ENCODE assay signal across 17 cellular contexts in the genomic region with DNA sequence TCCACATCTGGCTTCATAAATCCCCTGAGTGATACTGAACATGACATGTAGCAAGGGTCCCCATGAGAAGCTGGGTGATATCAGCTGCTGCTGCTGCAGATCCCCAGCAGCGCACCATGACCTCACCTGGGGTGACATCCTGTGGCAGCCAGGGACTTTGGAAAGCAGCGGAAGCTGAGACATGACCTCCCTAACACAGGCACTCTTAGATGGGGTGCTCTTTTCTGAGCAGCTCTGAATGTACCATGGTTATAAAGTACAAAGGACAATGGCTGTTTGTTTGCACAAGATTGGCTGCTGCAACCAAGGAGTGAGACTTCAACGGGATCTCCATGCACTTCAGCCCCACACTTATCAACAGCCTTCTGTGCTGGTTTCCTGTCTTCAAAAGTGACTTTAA.
DNase-seq lines count a peak whose midpoint lies in the region; ATAC-seq, FAIRE-seq and TF ChIP-seq lines count a peak whose summit lies in the region.
"Had no signal": no experiment of that assay in that cellular context is flagged by ENCODE, and none has a peak within 500 bp of the region (broad histone marks: within the 10 kb centered on the region; RNA-seq: fewer than 3 reads in every experiment).

No MANE protein-coding gene starts in this region.

- TF ChIP-seq CTCF in HepG2 (CRISPR knock-in tag; IDR thresholded peaks at IDR 0.05) (peak; percentile 73), transverse colon (IDR thresholded peaks at IDR 0.05) (no peak)

- peak overlapping the region; percentile 64 for H3K27ac ChIP-seq in HepG2 (ENCODE audit: extremely low read length, insufficient read depth, low read length)
- no peak overlapping the region for H3K27ac ChIP-seq in transverse colon
- H3K27ac ChIP-seq: A549 had no signal

- H3K27ac Mint-ChIP-seq in activated CD4-positive, alpha-beta T cell treated with anti-CD3 and anti-CD28 coated beads, Interleukin-2, amount 10 ng/mL, durations not matched to agents 7 days and 5 days = no peak overlapping the region
- H3K27ac Mint-ChIP-seq in activated naive CD8-positive, alpha-beta T cell treated with anti-CD3 and anti-CD28 coated beads, Interleukin-2, amount 10 ng/mL, durations not matched to agents 7 days and 5 days = peak overlapping the region; percentile 11
- H3K27ac Mint-ChIP-seq in stimulated activated naive B cell treated with anti-CD40 and anti-IgM and Interleukin-4, amounts not matched to agents 10 μg/mL and 1 μg/mL and 100 μg/mL, for 72 hours = no peak overlapping the region

- BruUV-seq in HepG2 (replicated peaks; lab: Mats Ljungman, UMichigan) = no TSS peak

- H3K9me3 Mint-ChIP-seq in activated CD4-positive, alpha-beta T cell treated with anti-CD3 and anti-CD28 coated beads, Interleukin-2, amount 10 ng/mL, durations not matched to agents 7 days and 5 days = no peaks in the 10 kb centered on the region
- H3K9me3 Mint-ChIP-seq in activated naive CD8-positive, alpha-beta T cell treated with anti-CD3 and anti-CD28 coated beads, Interleukin-2, amount 10 ng/mL, durations not matched to agents 7 days and 5 days = no peaks in the 10 kb centered on the region
- H3K9me3 Mint-ChIP-seq in stimulated activated naive B cell treated with anti-CD40 and anti-IgM and Interleukin-4, amounts not matched to agents 10 μg/mL and 1 μg/mL and 100 μg/mL, for 72 hours = peaks cover 0 to 1% of the 10 kb centered on the region in 2 donors

- no peak overlapping the region for H3K4me3 Mint-ChIP-seq in activated CD4-positive, alpha-beta T cell treated with anti-CD3 and anti-CD28 coated beads, Interleukin-2, amount 10 ng/mL, durations not matched to agents 7 days and 5 days
- H3K4me3 Mint-ChIP-seq in activated naive CD8-positive, alpha-beta T cell treated with anti-CD3 and anti-CD28 coated beads, Interleukin-2, amount 10 ng/mL, durations not matched to agents 7 days and 5 days = no peak overlapping the region
- no peak overlapping the region for H3K4me3 Mint-ChIP-seq in stimulated activated naive B cell treated with anti-CD40 and anti-IgM and Interleukin-4, amounts not matched to agents 10 μg/mL and 1 μg/mL and 100 μg/mL, for 72 hours
- H3K4me3 Mint-ChIP-seq: CD8-positive, alpha-beta memory T cell had no signal

- no peaks in the 10 kb centered on the region for H3K79me2 ChIP-seq in HepG2 (ENCODE audit: insufficient read depth, low read length)

- intact Hi-C loops in HepG2 (cut with micrococcal nuclease; ENCODE audit: unreplicated experiment) (loop anchor here (1.0 kb wide), 2 partner anchors 82 to 89 kb away; no protein-coding TSS in a partner anchor), transverse colon (cut with DNase I; ENCODE audit: low total_unique reads) (no loop called here)

- in situ Hi-C loops in HepG2 (cut with HindIII; ENCODE audit: extremely low pct_ligation_motif_present, low pct_unique_long_range_greater_than_20kb) = no loop called here
- in situ Hi-C loops in transverse colon (cut with MboI; ENCODE audit: low pct_ligation_motif_present in 1 of 4, low pct_unique_long_range_greater_than_20kb in 1 of 4, low sequenced_read_pairs in 3 of 4) = no loop called here

- WGBS in HepG2 (ENCODE audit: low lambda C conversion rate) = 0% methylated on average over 1 of the region's 3 CpGs
- WGBS in transverse colon (ENCODE audit: low coverage in 1 of 2), 2 donors = 58% methylated on average over 3 of the region's 3 CpGs; no CpG with 5 or more reads in 1 of the 2 donors

- FAIRE-seq in HepG2 (lab: Jason Lieb, UNC) = peak; percentile 93
- FAIRE-seq: A549, GM12878 had no signal

- no peaks in the 10 kb centered on the region for H3K27me3 Mint-ChIP-seq in activated CD4-positive, alpha-beta T cell treated with anti-CD3 and anti-CD28 coated beads, Interleukin-2, amount 10 ng/mL, durations not matched to agents 7 days and 5 days
- no peaks in the 10 kb centered on the region for H3K27me3 Mint-ChIP-seq in activated naive CD8-positive, alpha-beta T cell treated with anti-CD3 and anti-CD28 coated beads, Interleukin-2, amount 10 ng/mL, durations not matched to agents 7 days and 5 days
- H3K27me3 Mint-ChIP-seq in stimulated activated naive B cell treated with anti-CD40 and anti-IgM and Interleukin-4, amounts not matched to agents 10 μg/mL and 1 μg/mL and 100 μg/mL, for 72 hours = no peaks in the 10 kb centered on the region
- H3K27me3 Mint-ChIP-seq: CD8-positive, alpha-beta memory T cell had no signal

- no peak overlapping the region for H3K4me3 ChIP-seq in HepG2 (replicated peaks in 1 of 3; ENCODE audit: insufficient read depth in 1 of 3, low read depth in 2 of 3, low read length in 3 of 3)
- no peak overlapping the region for H3K4me3 ChIP-seq in transverse colon
- H3K4me3 ChIP-seq: A549, GM12878 had no signal

- no peak overlapping the region for H2AFZ ChIP-seq in HepG2 (ENCODE audit: low read length)

- H3K9ac ChIP-seq in HepG2 (ENCODE audit: insufficient read depth, low read depth, low read length) = no peak overlapping the region

- no peaks in the 10 kb centered on the region for H4K20me1 ChIP-seq in HepG2 (ENCODE audit: insufficient read depth, low read length)

- H3K27me3 ChIP-seq in HepG2 (ENCODE audit: control insufficient read depth in 1 of 2, insufficient read depth in 2 of 2, low read length in 2 of 2) (no peaks in the 10 kb centered on the region), transverse colon (no peaks in the 10 kb centered on the region)

- H3K4me1 ChIP-seq in HepG2 (ENCODE audit: insufficient read depth, low read length) (peaks cover 52% of the 10 kb centered on the region), transverse colon (peaks cover 0 to 15% (median 0%) of the 10 kb centered on the region in 4 donors)
- H3K4me1 ChIP-seq: A549 had no signal

- peak overlapping the region; percentile 46 for H3K4me2 ChIP-seq in HepG2 (ENCODE audit: low read depth, low read length)
- H3K4me2 ChIP-seq: A549 had no signal

- DNase-seq in activated CD4-positive, alpha-beta T cell treated with anti-CD3 and anti-CD28 coated beads, Interleukin-2, amount 10 ng/mL, durations not matched to agents 7 days and 5 days = peak; percentile 10
- no peak for DNase-seq in activated CD4-positive, alpha-beta T cell treated with anti-CD3 and anti-CD28 coated beads for 1 hour
- DNase-seq in activated naive CD8-positive, alpha-beta T cell treated with anti-CD3 and anti-CD28 coated beads, Interleukin-2, amount 10 ng/mL, durations not matched to agents 7 days and 5 days = no peak
- peak; percentile 87 for DNase-seq in HepG2 (ENCODE audit: low spot score)
- peak; percentile 18 for DNase-seq in transverse colon
- DNase-seq in NCI-H524 (lab: John Stamatoyannopoulos, UW) = no peak
- DNase-seq in ureter (ENCODE audit: low spot score) = no peak
- DNase-seq in stimulated activated naive B cell treated with anti-CD40 and anti-IgM and Interleukin-4, amounts not matched to agents 10 μg/mL and 1 μg/mL and 100 μg/mL, for 72 hours = no peak
- DNase-seq: CD8-positive, alpha-beta memory T cell; MV-4-11; retina; SHP77 treated with DMSO at 0.1 percent for 48 hours; stimulated activated CD4-positive, alpha-beta T cell treated with anti-CD3 and anti-CD28 coated beads, Interleukin-1b, Interleukin-23, amount 100 ng/mL, for 48 hours; T1000 had no signal

- TF ChIP-seq POLR2A in HepG2 (IDR thresholded peaks at IDR 0.05; ENCODE audit: insufficient read depth in 1 of 2, low read depth in 2 of 2, low read length in 2 of 2) = no peak
- TF ChIP-seq POLR2A in transverse colon (IDR thresholded peaks at IDR 0.05) = no peak

- POLR2A ChIA-PET in activated CD4-positive, alpha-beta T cell treated with anti-CD3 and anti-CD28 coated beads, Interleukin-2, amount 10 ng/mL, durations not matched to agents 7 days and 5 days (lab: Charles Lee) = no interaction called here
- POLR2A ChIA-PET in activated naive CD8-positive, alpha-beta T cell treated with anti-CD3 and anti-CD28 coated beads, Interleukin-2, amount 10 ng/mL, durations not matched to agents 7 days and 5 days (lab: Charles Lee) = no interaction called here
- POLR2A ChIA-PET in HepG2 (lab: Yijun Ruan, JAX) = no interaction called here

- no peaks in the 10 kb centered on the region for H3K9me3 ChIP-seq in HepG2 (ENCODE audit: low read length)
- no peaks in the 10 kb centered on the region for H3K9me3 ChIP-seq in transverse colon
- H3K9me3 ChIP-seq: A549 had no signal

- no peak for TF ChIP-seq RAD21 in HepG2 (CRISPR knock-in tag; IDR thresholded peaks at IDR 0.05)

- no peaks in the 10 kb centered on the region for H3K36me3 Mint-ChIP-seq in activated CD4-positive, alpha-beta T cell treated with anti-CD3 and anti-CD28 coated beads, Interleukin-2, amount 10 ng/mL, durations not matched to agents 7 days and 5 days (ENCODE audit: low read depth)
- H3K36me3 Mint-ChIP-seq in activated naive CD8-positive, alpha-beta T cell treated with anti-CD3 and anti-CD28 coated beads, Interleukin-2, amount 10 ng/mL, durations not matched to agents 7 days and 5 days = no peaks in the 10 kb centered on the region
- peaks cover 7 to 8% of the 10 kb centered on the region in 2 donors for H3K36me3 Mint-ChIP-seq in stimulated activated naive B cell treated with anti-CD40 and anti-IgM and Interleukin-4, amounts not matched to agents 10 μg/mL and 1 μg/mL and 100 μg/mL, for 72 hours
- H3K36me3 Mint-ChIP-seq: CD8-positive, alpha-beta memory T cell had no signal

- CTCF ChIA-PET in activated CD4-positive, alpha-beta T cell treated with anti-CD3 and anti-CD28 coated beads, Interleukin-2, amount 10 ng/mL, durations not matched to agents 7 days and 5 days (lab: Charles Lee) = no interaction called here
- CTCF ChIA-PET in HepG2 (lab: Yijun Ruan, JAX; ENCODE audit: low intra/inter-chr PET ratio, low total read pairs) = no interaction called here

- peak in 1 of 2 experiments; percentile 79; a peak in 2 of 4 replicates for TF ChIP-seq EP300 in HepG2 (IDR thresholded peaks at IDR 0.05; ENCODE audit: low read depth in 2 of 2, low read length in 2 of 2)
- TF ChIP-seq EP300 in HepG2 (CRISPR knock-in tag; IDR thresholded peaks at IDR 0.05; ENCODE audit: borderline replicate concordance) = peak; percentile 71; the same call in 1 of the 2 replicates
- TF ChIP-seq EP300 in transverse colon (IDR thresholded peaks at IDR 0.05; ENCODE audit: low read depth) = no peak

- peaks cover 1 to 5% of the 10 kb centered on the region in 2 experiments; a peak in 2 of 5 replicates for H3K36me3 ChIP-seq in HepG2 (replicated peaks in 1 of 2; ENCODE audit: control insufficient read depth in 1 of 2, insufficient read depth in 2 of 2, low read length in 2 of 2)
- no peaks in the 10 kb centered on the region for H3K36me3 ChIP-seq in transverse colon

- H3K4me1 Mint-ChIP-seq in activated CD4-positive, alpha-beta T cell treated with anti-CD3 and anti-CD28 coated beads, Interleukin-2, amount 10 ng/mL, durations not matched to agents 7 days and 5 days = peaks cover 14% of the 10 kb centered on the region
- H3K4me1 Mint-ChIP-seq in activated naive CD8-positive, alpha-beta T cell treated with anti-CD3 and anti-CD28 coated beads, Interleukin-2, amount 10 ng/mL, durations not matched to agents 7 days and 5 days = peaks cover 7% of the 10 kb centered on the region
- peaks cover 11 to 28% of the 10 kb centered on the region in 2 donors for H3K4me1 Mint-ChIP-seq in stimulated activated naive B cell treated with anti-CD40 and anti-IgM and Interleukin-4, amounts not matched to agents 10 μg/mL and 1 μg/mL and 100 μg/mL, for 72 hours

- ATAC-seq in activated naive CD8-positive, alpha-beta T cell treated with anti-CD3 and anti-CD28 coated beads, Interleukin-2, amount 10 ng/mL, durations not matched to agents 7 days and 5 days (ENCODE audit: low read depth) = peak; percentile 87
- ATAC-seq in HepG2 = peak; percentile 98
- ATAC-seq in stimulated activated naive B cell treated with anti-CD40 and anti-IgM and Interleukin-4, amounts not matched to agents 10 μg/mL and 1 μg/mL and 100 μg/mL, for 72 hours (replicated peaks) = no peak
- ATAC-seq: A549, GM12878, HCT116 had no signal

Comparison
In these comparisons a context has a peak if more than half of its experiments do, and no peak if none do; other contexts are left out.
1. DNase-seq: peak in activated CD4-positive, alpha-beta T cell treated with anti-CD3 and anti-CD28 coated beads, Interleukin-2, amount 10 ng/mL, durations not matched to agents 7 days and 5 days (single experiment), HepG2 (single experiment) and transverse colon (single experiment); none in activated CD4-positive, alpha-beta T cell treated with anti-CD3 and anti-CD28 coated beads for 1 hour (single experiment), activated naive CD8-positive, alpha-beta T cell treated with anti-CD3 and anti-CD28 coated beads, Interleukin-2, amount 10 ng/mL, durations not matched to agents 7 days and 5 days (single experiment), NCI-H524 (0 of 2), ureter (single experiment) and stimulated activated naive B cell treated with anti-CD40 and anti-IgM and Interleukin-4, amounts not matched to agents 10 μg/mL and 1 μg/mL and 100 μg/mL, for 72 hours (single experiment).
2. ATAC-seq: peak in activated naive CD8-positive, alpha-beta T cell treated with anti-CD3 and anti-CD28 coated beads, Interleukin-2, amount 10 ng/mL, durations not matched to agents 7 days and 5 days (single experiment) and HepG2 (single experiment); none in stimulated activated naive B cell treated with anti-CD40 and anti-IgM and Interleukin-4, amounts not matched to agents 10 μg/mL and 1 μg/mL and 100 μg/mL, for 72 hours (0 of 2).